In the genomic region with DNA sequence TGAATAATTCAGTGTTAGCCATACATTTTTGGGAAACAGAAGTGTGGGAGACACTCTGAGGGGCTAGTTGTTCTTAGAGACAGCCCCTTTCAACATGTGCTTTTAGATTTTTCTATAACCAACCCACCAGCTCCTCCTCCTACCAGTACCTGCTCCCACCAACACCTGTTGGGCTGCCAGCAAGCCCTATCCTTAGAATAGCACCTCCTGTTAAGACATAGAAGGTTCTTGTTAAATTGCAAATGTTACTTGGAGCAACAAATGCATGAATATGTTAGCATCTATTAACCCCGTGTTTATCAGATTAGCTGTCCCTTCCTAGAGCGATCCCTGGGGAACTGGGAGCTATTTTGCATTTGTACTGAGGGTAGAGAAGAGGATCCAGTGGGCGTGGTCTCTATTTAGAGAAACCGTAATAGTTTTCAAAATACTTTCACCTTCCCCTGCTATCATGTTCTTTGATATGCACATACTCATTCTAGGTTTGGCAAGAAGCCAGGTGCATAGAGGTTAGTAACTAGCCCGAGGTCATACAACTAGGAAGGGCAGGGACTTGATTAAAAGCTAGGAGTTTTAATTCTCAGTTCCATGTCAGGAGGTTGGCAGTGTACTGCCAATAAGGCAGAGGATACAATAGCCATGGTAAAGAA, we compare ENCODE assay signal across 1 cellular context.
TF ChIP-seq lines count a peak whose summit lies in the region.

No MANE protein-coding gene starts in this region.

TF ChIP-seq in H1, 55 proteins besides CTCF, POLR2A, EP300 and RAD21:
- TF ChIP-seq, protein P1, sequence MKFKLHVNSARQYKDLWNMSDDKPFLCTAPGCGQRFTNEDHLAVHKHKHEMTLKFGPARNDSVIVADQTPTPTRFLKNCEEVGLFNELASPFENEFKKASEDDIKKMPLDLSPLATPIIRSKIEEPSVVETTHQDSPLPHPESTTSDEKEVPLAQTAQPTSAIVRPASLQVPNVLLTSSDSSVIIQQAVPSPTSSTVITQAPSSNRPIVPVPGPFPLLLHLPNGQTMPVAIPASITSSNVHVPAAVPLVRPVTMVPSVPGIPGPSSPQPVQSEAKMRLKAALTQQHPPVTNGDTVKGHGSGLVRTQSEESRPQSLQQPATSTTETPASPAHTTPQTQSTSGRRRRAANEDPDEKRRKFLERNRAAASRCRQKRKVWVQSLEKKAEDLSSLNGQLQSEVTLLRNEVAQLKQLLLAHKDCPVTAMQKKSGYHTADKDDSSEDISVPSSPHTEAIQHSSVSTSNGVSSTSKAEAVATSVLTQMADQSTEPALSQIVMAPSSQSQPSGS (IDR thresholded peaks at IDR 0.05; ENCODE audit: low read length), result no peak
- TF ChIP-seq JUND (IDR thresholded peaks at IDR 0.05; ENCODE audit: low read length), result no peak
- no peak for TF ChIP-seq YY1 (IDR thresholded peaks at IDR 0.05; ENCODE audit: low read depth, low read length)
- no peak for TF ChIP-seq HDAC2 (IDR thresholded peaks at IDR 0.05; ENCODE audit: borderline replicate concordance in 1 of 2, low read depth in 2 of 2, low read length in 2 of 2)
- no peak for TF ChIP-seq SP1 (IDR thresholded peaks at IDR 0.05; ENCODE audit: low read depth, low read length)
- TF ChIP-seq, protein P2, sequence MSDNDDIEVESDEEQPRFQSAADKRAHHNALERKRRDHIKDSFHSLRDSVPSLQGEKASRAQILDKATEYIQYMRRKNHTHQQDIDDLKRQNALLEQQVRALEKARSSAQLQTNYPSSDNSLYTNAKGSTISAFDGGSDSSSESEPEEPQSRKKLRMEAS (IDR thresholded peaks at IDR 0.05), result no peak
- no peak for TF ChIP-seq SIRT6 (IDR thresholded peaks at IDR 0.05; ENCODE audit: low read length)
- no peak for TF ChIP-seq CREB1 (IDR thresholded peaks at IDR 0.05)
- TF ChIP-seq EGR1 (IDR thresholded peaks at IDR 0.05; ENCODE audit: borderline replicate concordance, low read depth, low read length), result no peak
- no peak for TF ChIP-seq TCF12 (IDR thresholded peaks at IDR 0.05; ENCODE audit: low read depth, low read length)
- TF ChIP-seq TBP (IDR thresholded peaks at IDR 0.05; ENCODE audit: low read depth, low read length), result no peak
- TF ChIP-seq POLR2AphosphoS5 (IDR thresholded peaks at IDR 0.05; ENCODE audit: low read depth, low read length), result no peak
- TF ChIP-seq GABPA (IDR thresholded peaks at IDR 0.05; ENCODE audit: borderline replicate concordance, insufficient read depth, low read length), result no peak
- TF ChIP-seq MAFK (IDR thresholded peaks at IDR 0.05; ENCODE audit: low read depth, low read length), result no peak
- TF ChIP-seq SIX5 (IDR thresholded peaks at IDR 0.05; ENCODE audit: low read depth, low read length), result no peak
- no peak for TF ChIP-seq CHD1 (IDR thresholded peaks at IDR 0.05; ENCODE audit: low read depth, low read length)
- no peak for TF ChIP-seq FOSL1 (IDR thresholded peaks at IDR 0.05; ENCODE audit: insufficient read depth, low read depth, low read length)
- no peak for TF ChIP-seq SP4 (IDR thresholded peaks at IDR 0.05; ENCODE audit: low read length)
